1 cellular context compared by ENCODE assay signal in genomic region chr17:19977360-19978205, GRCh38.
TF ChIP-seq lines count a peak whose summit lies in the region.

AKAP10 (minus strand) TSS chr17:19977828; CDS start chr17:19977679, 149 bp downstream.

TF ChIP-seq in HepG2, 621 proteins besides CTCF, POLR2A, EP300 and RAD21 (continued from another document and continues in another):
- TF ChIP-seq HNRNPUL1 (IDR thresholded peaks at IDR 0.05; ENCODE audit: low read depth, low read length) (no peak), BRD4 (CRISPR knock-in tag; IDR thresholded peaks at IDR 0.05) (peak; percentile 74), ZNF17 (CRISPR knock-in tag; IDR thresholded peaks at IDR 0.05) (0 out of 2 replicates have a peak, but pooled peaks have one; percentile 19), HNRNPL (IDR thresholded peaks at IDR 0.05; ENCODE audit: low read depth, low read length) (no peak), CENPBD1 (CRISPR knock-in tag; IDR thresholded peaks at IDR 0.05; ENCODE audit: borderline replicate concordance, low read depth) (no peak), ATF7-NPFF (CRISPR knock-in tag; IDR thresholded peaks at IDR 0.05; ENCODE audit: low read depth) (0 out of 2 replicates have a peak, but pooled peaks have one; percentile 66), ZFP36 (IDR thresholded peaks at IDR 0.05; ENCODE audit: borderline replicate concordance, low read depth, low read length, partially characterized antibody) (no peak), ZSCAN31 (CRISPR knock-in tag; IDR thresholded peaks at IDR 0.05; ENCODE audit: low read depth) (peak; percentile 76; the same call in 1 of the 2 replicates), ZNF549 (CRISPR knock-in tag; IDR thresholded peaks at IDR 0.05) (peak; percentile 40; the same call in 1 of the 2 replicates), SYNCRIP (IDR thresholded peaks at IDR 0.05; ENCODE audit: insufficient read depth, low read depth, low read length) (no peak), MLLT10 (CRISPR knock-in tag; IDR thresholded peaks at IDR 0.05) (no peak), NFIB (CRISPR knock-in tag; IDR thresholded peaks at IDR 0.05; ENCODE audit: borderline replicate concordance) (no peak), ZFP36L2 (CRISPR knock-in tag; IDR thresholded peaks at IDR 0.05) (no peak; the same call in 1 of the 2 replicates), GMEB2 (CRISPR knock-in tag; IDR thresholded peaks at IDR 0.05; ENCODE audit: low read depth) (no peak), TOE1 (CRISPR knock-in tag; IDR thresholded peaks at IDR 0.05) (no peak), KDM2A (CRISPR knock-in tag; IDR thresholded peaks at IDR 0.05; ENCODE audit: borderline replicate concordance, low read depth) (peak; percentile 93), ZNF607 (CRISPR knock-in tag; IDR thresholded peaks at IDR 0.05; ENCODE audit: borderline replicate concordance) (peak; percentile 91), U2AF2 (IDR thresholded peaks at IDR 0.05; ENCODE audit: low read depth, low read length) (no peak), ZNF451 (CRISPR knock-in tag; IDR thresholded peaks at IDR 0.05) (peak; percentile 71; the same call in 1 of the 2 replicates), ARID3A (IDR thresholded peaks at IDR 0.05; ENCODE audit: low read depth, low read length) (no peak), SP5 (CRISPR knock-in tag; IDR thresholded peaks at IDR 0.05; ENCODE audit: borderline replicate concordance, low read depth) (peak; percentile 77), THAP8 (CRISPR knock-in tag; IDR thresholded peaks at IDR 0.05; ENCODE audit: borderline replicate concordance) (no peak), ZNF761 (CRISPR knock-in tag; conservative IDR thresholded peaks at IDR 0.05) (peak; percentile 97), ZNF598 (CRISPR knock-in tag; IDR thresholded peaks at IDR 0.05; ENCODE audit: borderline replicate concordance) (0 out of 2 replicates have a peak, but pooled peaks have one; percentile 44), ZEB1 (IDR thresholded peaks at IDR 0.05; ENCODE audit: insufficient replicate concordance, low read depth) (no peak), ISL2 (CRISPR knock-in tag; IDR thresholded peaks at IDR 0.05) (peak; percentile 67), KDM3A (CRISPR knock-in tag; IDR thresholded peaks at IDR 0.05; ENCODE audit: low read depth) (peak; percentile 60; the same call in 1 of the 2 replicates), KDM5A (IDR thresholded peaks at IDR 0.05; ENCODE audit: borderline replicate concordance, low read length) (peak; percentile 63; the same call in 1 of the 2 replicates), CBX2 (IDR thresholded peaks at IDR 0.05; ENCODE audit: low read depth, low read length) (no peak), CBX2 (CRISPR knock-in tag; IDR thresholded peaks at IDR 0.05; ENCODE audit: low read depth) (no peak), ZSCAN30 (CRISPR knock-in tag; IDR thresholded peaks at IDR 0.05) (no peak), SNRNP70 (IDR thresholded peaks at IDR 0.05; ENCODE audit: low read depth, low read length) (no peak), ZNF652 (CRISPR knock-in tag; IDR thresholded peaks at IDR 0.05; ENCODE audit: borderline replicate concordance, low read depth) (no peak), ZNF781 (CRISPR knock-in tag; IDR thresholded peaks at IDR 0.05; ENCODE audit: borderline replicate concordance, not compliant biosample characterization) (peak; percentile 94), KLF15 (CRISPR knock-in tag; IDR thresholded peaks at IDR 0.05; ENCODE audit: borderline replicate concordance) (peak; percentile 95; the same call in 1 of the 2 replicates), THAP11 (CRISPR knock-in tag; IDR thresholded peaks at IDR 0.05) (peak; percentile 87), SP1 (IDR thresholded peaks at IDR 0.05) (no peak), SP1 (CRISPR knock-in tag; IDR thresholded peaks at IDR 0.05) (peak; percentile 95), ARID2 (CRISPR knock-in tag; IDR thresholded peaks at IDR 0.05; ENCODE audit: borderline replicate concordance) (peak; percentile 82; the same call in 1 of the 2 replicates), GABPA (IDR thresholded peaks at IDR 0.05; ENCODE audit: low read depth, low read length) (peak; percentile 57), GABPA (CRISPR knock-in tag; IDR thresholded peaks at IDR 0.05; ENCODE audit: low read depth) (peak; percentile 84), SMARCE1 (IDR thresholded peaks at IDR 0.05; ENCODE audit: borderline replicate concordance) (no peak), PRMT3 (CRISPR knock-in tag; IDR thresholded peaks at IDR 0.05; ENCODE audit: borderline replicate concordance, low read depth) (no peak), AHDC1 (CRISPR knock-in tag; IDR thresholded peaks at IDR 0.05; ENCODE audit: borderline replicate concordance) (peak; percentile 57; the same call in 1 of the 2 replicates)
- TF ChIP-seq, protein P1, sequence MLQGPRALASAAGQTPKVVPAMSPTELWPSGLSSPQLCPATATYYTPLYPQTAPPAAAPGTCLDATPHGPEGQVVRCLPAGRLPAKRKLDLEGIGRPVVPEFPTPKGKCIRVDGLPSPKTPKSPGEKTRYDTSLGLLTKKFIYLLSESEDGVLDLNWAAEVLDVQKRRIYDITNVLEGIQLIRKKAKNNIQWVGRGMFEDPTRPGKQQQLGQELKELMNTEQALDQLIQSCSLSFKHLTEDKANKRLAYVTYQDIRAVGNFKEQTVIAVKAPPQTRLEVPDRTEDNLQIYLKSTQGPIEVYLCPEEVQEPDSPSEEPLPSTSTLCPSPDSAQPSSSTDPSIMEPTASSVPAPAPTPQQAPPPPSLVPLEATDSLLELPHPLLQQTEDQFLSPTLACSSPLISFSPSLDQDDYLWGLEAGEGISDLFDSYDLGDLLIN (CRISPR knock-in tag; IDR thresholded peaks at IDR 0.05; ENCODE audit: borderline replicate concordance) = peak; percentile 54; the same call in 1 of the 2 replicates
- TF ChIP-seq, protein P2, sequence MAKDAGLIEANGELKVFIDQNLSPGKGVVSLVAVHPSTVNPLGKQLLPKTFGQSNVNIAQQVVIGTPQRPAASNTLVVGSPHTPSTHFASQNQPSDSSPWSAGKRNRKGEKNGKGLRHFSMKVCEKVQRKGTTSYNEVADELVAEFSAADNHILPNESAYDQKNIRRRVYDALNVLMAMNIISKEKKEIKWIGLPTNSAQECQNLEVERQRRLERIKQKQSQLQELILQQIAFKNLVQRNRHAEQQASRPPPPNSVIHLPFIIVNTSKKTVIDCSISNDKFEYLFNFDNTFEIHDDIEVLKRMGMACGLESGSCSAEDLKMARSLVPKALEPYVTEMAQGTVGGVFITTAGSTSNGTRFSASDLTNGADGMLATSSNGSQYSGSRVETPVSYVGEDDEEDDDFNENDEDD (CRISPR knock-in tag; IDR thresholded peaks at IDR 0.05; ENCODE audit: borderline replicate concordance) = peak; percentile 97; the same call in 1 of the 2 replicates
- TF ChIP-seq, protein P3, sequence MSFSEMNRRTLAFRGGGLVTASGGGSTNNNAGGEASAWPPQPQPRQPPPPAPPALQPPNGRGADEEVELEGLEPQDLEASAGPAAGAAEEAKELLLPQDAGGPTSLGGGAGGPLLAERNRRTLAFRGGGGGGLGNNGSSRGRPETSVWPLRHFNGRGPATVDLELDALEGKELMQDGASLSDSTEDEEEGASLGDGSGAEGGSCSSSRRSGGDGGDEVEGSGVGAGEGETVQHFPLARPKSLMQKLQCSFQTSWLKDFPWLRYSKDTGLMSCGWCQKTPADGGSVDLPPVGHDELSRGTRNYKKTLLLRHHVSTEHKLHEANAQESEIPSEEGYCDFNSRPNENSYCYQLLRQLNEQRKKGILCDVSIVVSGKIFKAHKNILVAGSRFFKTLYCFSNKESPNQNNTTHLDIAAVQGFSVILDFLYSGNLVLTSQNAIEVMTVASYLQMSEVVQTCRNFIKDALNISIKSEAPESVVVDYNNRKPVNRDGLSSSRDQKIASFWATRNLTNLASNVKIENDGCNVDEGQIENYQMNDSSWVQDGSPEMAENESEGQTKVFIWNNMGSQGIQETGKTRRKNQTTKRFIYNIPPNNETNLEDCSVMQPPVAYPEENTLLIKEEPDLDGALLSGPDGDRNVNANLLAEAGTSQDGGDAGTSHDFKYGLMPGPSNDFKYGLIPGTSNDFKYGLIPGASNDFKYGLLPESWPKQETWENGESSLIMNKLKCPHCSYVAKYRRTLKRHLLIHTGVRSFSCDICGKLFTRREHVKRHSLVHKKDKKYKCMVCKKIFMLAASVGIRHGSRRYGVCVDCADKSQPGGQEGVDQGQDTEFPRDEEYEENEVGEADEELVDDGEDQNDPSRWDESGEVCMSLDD (CRISPR knock-in tag; IDR thresholded peaks at IDR 0.05; ENCODE audit: borderline replicate concordance) = peak; percentile 27; the same call in 1 of the 2 replicates
- TF ChIP-seq, protein P4, sequence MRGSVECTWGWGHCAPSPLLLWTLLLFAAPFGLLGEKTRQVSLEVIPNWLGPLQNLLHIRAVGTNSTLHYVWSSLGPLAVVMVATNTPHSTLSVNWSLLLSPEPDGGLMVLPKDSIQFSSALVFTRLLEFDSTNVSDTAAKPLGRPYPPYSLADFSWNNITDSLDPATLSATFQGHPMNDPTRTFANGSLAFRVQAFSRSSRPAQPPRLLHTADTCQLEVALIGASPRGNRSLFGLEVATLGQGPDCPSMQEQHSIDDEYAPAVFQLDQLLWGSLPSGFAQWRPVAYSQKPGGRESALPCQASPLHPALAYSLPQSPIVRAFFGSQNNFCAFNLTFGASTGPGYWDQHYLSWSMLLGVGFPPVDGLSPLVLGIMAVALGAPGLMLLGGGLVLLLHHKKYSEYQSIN (CRISPR knock-in tag; IDR thresholded peaks at IDR 0.05; ENCODE audit: borderline replicate concordance) = no peak
